Comparison of ENCODE assay signal across 8 cellular contexts in the genomic region with DNA sequence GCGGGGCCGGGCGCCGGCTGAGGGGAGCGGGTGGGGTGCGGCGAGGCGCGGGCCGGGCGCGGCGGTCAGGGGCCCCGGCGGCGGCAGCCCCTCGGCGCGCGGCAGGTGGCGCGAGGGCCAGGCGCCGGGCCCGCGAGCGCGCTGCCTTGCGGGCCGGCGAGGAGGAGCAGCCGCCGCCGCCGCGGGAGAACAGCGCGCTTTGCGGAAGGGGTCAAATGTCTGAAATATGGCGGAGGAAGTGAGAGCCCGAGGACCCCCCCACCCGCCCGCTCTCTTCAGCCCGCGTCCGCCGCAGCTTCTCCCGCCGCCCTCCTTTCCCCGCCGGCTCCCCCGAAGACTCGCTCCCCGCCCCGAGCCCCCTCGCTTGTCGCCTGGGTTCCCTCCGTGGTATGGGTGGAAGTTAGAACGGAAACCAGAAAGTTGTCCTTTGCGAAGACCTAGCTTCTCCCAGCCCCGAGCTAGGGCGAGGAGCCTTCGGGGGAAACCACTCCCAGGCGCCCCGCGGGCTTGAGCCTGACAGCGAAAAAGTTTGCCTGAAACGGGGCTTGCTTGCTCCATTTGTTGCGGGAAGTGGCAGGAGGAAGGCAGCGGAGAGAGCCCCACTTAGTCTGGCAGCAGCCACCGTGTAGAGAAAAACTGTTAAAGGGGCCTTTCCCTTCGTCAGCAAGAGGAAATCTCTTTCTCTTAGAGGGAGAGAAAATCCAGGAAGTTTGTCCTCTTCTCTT. TPM values are rescaled to one million over a fixed set of nuclear protein-coding genes. Genes with fewer than 3 reads are reported as not detected.
A peak's percentile ranks its signal among the peaks of the same experiment; 100 is the strongest.
DNase-seq lines count a peak whose midpoint lies in the region; ATAC-seq and TF ChIP-seq lines count a peak whose summit lies in the region.

No MANE protein-coding gene starts in this region.

- H3K9me3 Mint-ChIP-seq in CD8-positive, alpha-beta memory T cell = no peaks in the 10 kb centered on the region

- H3K4me3 ChIP-seq in CD8-positive, alpha-beta memory T cell (ENCODE audit: low read length) = peak overlapping the region; percentile 64
- H3K4me3 ChIP-seq in adipocyte (ENCODE audit: low read length) (peak overlapping the region; percentile 96), osteoblast (ENCODE audit: insufficient read depth, low read length) (peak overlapping the region; percentile 93)

- H3K36me3 ChIP-seq in CD8-positive, alpha-beta memory T cell (ENCODE audit: insufficient read depth, low read length) = no peaks in the 10 kb centered on the region
- H3K36me3 ChIP-seq in adipocyte (ENCODE audit: control insufficient read depth, insufficient read depth, low read length, severe bottlenecking) = peaks cover 6% of the 10 kb centered on the region
- peaks cover 9% of the 10 kb centered on the region for H3K36me3 ChIP-seq in osteoblast (ENCODE audit: insufficient read depth, low read length)

- peak overlapping the region; percentile 80 for H3K27ac ChIP-seq in CD8-positive, alpha-beta memory T cell (ENCODE audit: low read depth, low read length)
- H3K27ac ChIP-seq in osteoblast (ENCODE audit: low read depth, low read length) = peak overlapping the region; percentile 95

- peak overlapping the region; percentile 100 for H3K9ac ChIP-seq in adipocyte (ENCODE audit: low read length)

- peaks cover 42 to 55% (median 53%) of the 10 kb centered on the region in 3 donors for H3K4me1 Mint-ChIP-seq in CD8-positive, alpha-beta memory T cell

- H3K4me3 Mint-ChIP-seq in CD8-positive, alpha-beta memory T cell = peak overlapping the region; percentile 91 to 98 (median 96)

- peaks cover 6 to 42% (median 8%) of the 10 kb centered on the region in 3 donors for H3K36me3 Mint-ChIP-seq in CD8-positive, alpha-beta memory T cell

- peak overlapping the region; percentile 89 to 99 (median 96) for H3K27ac Mint-ChIP-seq in CD8-positive, alpha-beta memory T cell

- POLR2A ChIA-PET in CD8-positive, alpha-beta memory T cell (lab: Charles Lee) = interaction anchor here (0.8 to 3.6 kb wide), 19 partner anchors 17 to 280 kb away, joined by 3 to 28 read pairs (median 6); a partner anchor contains a TSS

- peaks cover 30% of the 10 kb centered on the region for H3K4me1 ChIP-seq in CD8-positive, alpha-beta memory T cell (ENCODE audit: insufficient read depth, low read length)
- peaks cover 32% of the 10 kb centered on the region for H3K4me1 ChIP-seq in adipocyte (ENCODE audit: control insufficient read depth, insufficient read depth, low read length)
- H3K4me1 ChIP-seq in osteoblast (ENCODE audit: insufficient read depth, low read length) = peaks cover 28% of the 10 kb centered on the region

- intact Hi-C loops in Right ventricle myocardium superior (cut with DNase I) = no loop called here

- TF ChIP-seq CTCF in osteoblast (IDR thresholded peaks at IDR 0.05; ENCODE audit: extremely low read depth, low read depth, low read length) = no peak

- CTCF ChIA-PET in CD8-positive, alpha-beta memory T cell (lab: Charles Lee) = interaction anchor here (1.0 to 1.8 kb wide), 7 partner anchors 17 to 252 kb away, joined by 3 to 5 read pairs (median 3); no protein-coding TSS in a partner anchor

- no peaks in the 10 kb centered on the region for H3K27me3 ChIP-seq in CD8-positive, alpha-beta memory T cell (ENCODE audit: insufficient read depth, low read length, poor library complexity, severe bottlenecking)
- H3K27me3 ChIP-seq in adipocyte (replicated peaks; ENCODE audit: control insufficient read depth, insufficient read depth, low read length) = no peaks in the 10 kb centered on the region
- no peaks in the 10 kb centered on the region for H3K27me3 ChIP-seq in osteoblast (ENCODE audit: insufficient read depth, low read length)

- H4K20me1 ChIP-seq in osteoblast (ENCODE audit: insufficient read depth, low read length) = peaks cover 28% of the 10 kb centered on the region

- H3K4me2 ChIP-seq in osteoblast (ENCODE audit: insufficient read depth, low read length) = peak overlapping the region; percentile 81

- H3K27me3 Mint-ChIP-seq in CD8-positive, alpha-beta memory T cell = no peaks in the 10 kb centered on the region

- peak overlapping the region; percentile 33 for H2AFZ ChIP-seq in osteoblast (ENCODE audit: low read length)

- peak; percentile 24 for ATAC-seq in GM19463 (IDR thresholded peaks at IDR 0.05; ENCODE audit: unreplicated experiment)
- ATAC-seq in SK-N-SH treated with all-trans-retinoic acid at 6 μM for 48 hours = peak; percentile 35
- ATAC-seq in Right ventricle myocardium superior (ENCODE audit: poor library complexity) = peak; percentile 50
- ATAC-seq in GM18520 (IDR thresholded peaks at IDR 0.05; ENCODE audit: unreplicated experiment) = no peak

- DNase-seq in CD8-positive, alpha-beta memory T cell = peak; percentile 31 to 67 (median 59)
- DNase-seq in HPDE6-E6E7 (ENCODE audit: extremely low spot score) = peak; percentile 19
- peak; percentile 77 for DNase-seq in adipocyte (ENCODE audit: low read depth)
- DNase-seq in Right ventricle myocardium superior = peak; percentile 79
- DNase-seq in osteoblast (ENCODE audit: insufficient read length, low spot score, missing footprints) = peak; percentile 84

- H3K79me2 ChIP-seq in osteoblast (ENCODE audit: insufficient read depth, low read length) = peaks cover 53% of the 10 kb centered on the region

- H3K9me3 ChIP-seq in CD8-positive, alpha-beta memory T cell (ENCODE audit: low read length) = no peaks in the 10 kb centered on the region
- H3K9me3 ChIP-seq in adipocyte (ENCODE audit: control insufficient read depth, low read length) = no peaks in the 10 kb centered on the region
- H3K9me3 ChIP-seq in osteoblast (ENCODE audit: low read depth, low read length) = no peaks in the 10 kb centered on the region

TF ChIP-seq in SK-N-SH treated with all-trans-retinoic acid at 6 μM for 48 hours, 23 proteins besides CTCF, POLR2A, EP300 and RAD21:
- TF ChIP-seq OSR1 (CRISPR knock-in tag; IDR thresholded peaks at IDR 0.05) (no peak), RARB (CRISPR knock-in tag; IDR thresholded peaks at IDR 0.05) (no peak), ESRRG (CRISPR knock-in tag; IDR thresholded peaks at IDR 0.05) (no peak), ISL1 (CRISPR knock-in tag; IDR thresholded peaks at IDR 0.05) (no peak), ZFP3 (CRISPR knock-in tag; IDR thresholded peaks at IDR 0.05) (no peak), GLIS3 (CRISPR knock-in tag; IDR thresholded peaks at IDR 0.05) (no peak), CSDC2 (CRISPR knock-in tag; IDR thresholded peaks at IDR 0.05) (no peak), TCF4 (CRISPR knock-in tag; IDR thresholded peaks at IDR 0.05; ENCODE audit: borderline replicate concordance) (no peak), PPARA (CRISPR knock-in tag; IDR thresholded peaks at IDR 0.05; ENCODE audit: borderline replicate concordance) (no peak)
- TF ChIP-seq, protein P1, sequence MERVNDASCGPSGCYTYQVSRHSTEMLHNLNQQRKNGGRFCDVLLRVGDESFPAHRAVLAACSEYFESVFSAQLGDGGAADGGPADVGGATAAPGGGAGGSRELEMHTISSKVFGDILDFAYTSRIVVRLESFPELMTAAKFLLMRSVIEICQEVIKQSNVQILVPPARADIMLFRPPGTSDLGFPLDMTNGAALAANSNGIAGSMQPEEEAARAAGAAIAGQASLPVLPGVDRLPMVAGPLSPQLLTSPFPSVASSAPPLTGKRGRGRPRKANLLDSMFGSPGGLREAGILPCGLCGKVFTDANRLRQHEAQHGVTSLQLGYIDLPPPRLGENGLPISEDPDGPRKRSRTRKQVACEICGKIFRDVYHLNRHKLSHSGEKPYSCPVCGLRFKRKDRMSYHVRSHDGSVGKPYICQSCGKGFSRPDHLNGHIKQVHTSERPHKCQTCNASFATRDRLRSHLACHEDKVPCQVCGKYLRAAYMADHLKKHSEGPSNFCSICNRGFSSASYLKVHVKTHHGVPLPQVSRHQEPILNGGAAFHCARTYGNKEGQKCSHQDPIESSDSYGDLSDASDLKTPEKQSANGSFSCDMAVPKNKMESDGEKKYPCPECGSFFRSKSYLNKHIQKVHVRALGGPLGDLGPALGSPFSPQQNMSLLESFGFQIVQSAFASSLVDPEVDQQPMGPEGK (CRISPR knock-in tag; IDR thresholded peaks at IDR 0.05; ENCODE audit: borderline replicate concordance) = no peak
- TF ChIP-seq, protein P2, sequence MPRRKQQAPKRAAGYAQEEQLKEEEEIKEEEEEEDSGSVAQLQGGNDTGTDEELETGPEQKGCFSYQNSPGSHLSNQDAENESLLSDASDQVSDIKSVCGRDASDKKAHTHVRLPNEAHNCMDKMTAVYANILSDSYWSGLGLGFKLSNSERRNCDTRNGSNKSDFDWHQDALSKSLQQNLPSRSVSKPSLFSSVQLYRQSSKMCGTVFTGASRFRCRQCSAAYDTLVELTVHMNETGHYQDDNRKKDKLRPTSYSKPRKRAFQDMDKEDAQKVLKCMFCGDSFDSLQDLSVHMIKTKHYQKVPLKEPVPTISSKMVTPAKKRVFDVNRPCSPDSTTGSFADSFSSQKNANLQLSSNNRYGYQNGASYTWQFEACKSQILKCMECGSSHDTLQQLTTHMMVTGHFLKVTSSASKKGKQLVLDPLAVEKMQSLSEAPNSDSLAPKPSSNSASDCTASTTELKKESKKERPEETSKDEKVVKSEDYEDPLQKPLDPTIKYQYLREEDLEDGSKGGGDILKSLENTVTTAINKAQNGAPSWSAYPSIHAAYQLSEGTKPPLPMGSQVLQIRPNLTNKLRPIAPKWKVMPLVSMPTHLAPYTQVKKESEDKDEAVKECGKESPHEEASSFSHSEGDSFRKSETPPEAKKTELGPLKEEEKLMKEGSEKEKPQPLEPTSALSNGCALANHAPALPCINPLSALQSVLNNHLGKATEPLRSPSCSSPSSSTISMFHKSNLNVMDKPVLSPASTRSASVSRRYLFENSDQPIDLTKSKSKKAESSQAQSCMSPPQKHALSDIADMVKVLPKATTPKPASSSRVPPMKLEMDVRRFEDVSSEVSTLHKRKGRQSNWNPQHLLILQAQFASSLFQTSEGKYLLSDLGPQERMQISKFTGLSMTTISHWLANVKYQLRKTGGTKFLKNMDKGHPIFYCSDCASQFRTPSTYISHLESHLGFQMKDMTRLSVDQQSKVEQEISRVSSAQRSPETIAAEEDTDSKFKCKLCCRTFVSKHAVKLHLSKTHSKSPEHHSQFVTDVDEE (CRISPR knock-in tag; IDR thresholded peaks at IDR 0.05) = no peak

RNA-seq across cellular contexts. Expression of a gene that starts 0.6 kb away (rescaled TPM):
- 100 to 1,000 TPM; 271 to 281 TPM for total RNA-seq in CD8-positive, alpha-beta memory T cell
- 589 TPM for polyA plus RNA-seq in CD8-positive, alpha-beta memory T cell
- 45.9 TPM for total RNA-seq in Right ventricle myocardium superior
- 231 and 243 TPM in 2 replicates for total RNA-seq in osteoblast

Comparison
In these comparisons a context has a peak if more than half of its experiments do, and no peak if none do; other contexts are left out.
1. DNase-seq: peak in every context shown above with its lines; median percentile 84 in osteoblast; 79 in Right ventricle myocardium superior; 77 in adipocyte; 59 in CD8-positive, alpha-beta memory T cell; 19 in HPDE6-E6E7.